In the genomic region with DNA sequence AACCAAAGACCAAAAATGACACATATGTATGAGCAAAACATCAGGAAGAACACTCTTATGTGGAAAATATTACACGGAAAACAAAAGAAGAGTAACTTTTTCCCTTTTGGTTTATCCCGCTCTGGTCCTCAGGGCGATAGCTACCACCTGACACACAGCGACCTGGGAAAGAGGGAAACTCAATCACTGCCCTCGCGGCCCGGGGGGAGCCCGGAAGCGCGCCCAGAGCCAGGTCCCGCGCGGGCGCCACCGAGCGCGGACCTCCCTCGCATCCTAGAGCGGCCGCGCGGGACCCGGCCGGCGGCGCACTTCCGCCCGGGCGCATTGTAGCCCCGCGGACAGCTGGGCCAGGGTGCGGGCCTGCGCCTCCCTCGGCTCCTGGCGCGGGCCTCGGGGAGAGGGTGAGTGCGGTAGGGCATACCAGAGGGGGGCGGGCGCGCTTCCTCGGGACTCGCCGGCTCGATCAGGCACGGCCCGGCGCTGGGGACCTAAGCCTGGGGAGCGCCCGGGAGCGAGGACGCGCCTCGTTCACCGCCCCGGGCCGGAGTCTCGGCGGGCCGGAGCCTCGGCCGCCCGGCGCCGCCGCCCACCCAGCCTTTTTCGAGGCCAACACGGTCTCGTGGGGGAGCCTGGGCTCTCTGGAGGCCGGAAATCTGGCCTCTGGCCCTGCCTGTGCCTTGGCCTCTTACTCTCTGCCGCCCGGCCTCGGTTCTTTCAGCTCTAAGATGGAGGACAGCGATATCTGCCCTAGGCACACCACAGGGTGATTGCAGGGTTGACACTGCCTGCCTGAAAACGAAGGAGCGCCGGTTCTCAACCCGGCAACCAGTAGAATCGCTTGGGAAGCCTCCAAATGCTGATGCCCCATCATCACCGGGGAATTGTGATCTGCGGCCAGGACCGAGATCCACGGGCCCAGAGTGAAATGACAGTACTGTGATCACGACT, we compare ENCODE assay signal across 1 cellular context.
TF ChIP-seq lines count a peak whose summit lies in the region.

A gene with protein sequence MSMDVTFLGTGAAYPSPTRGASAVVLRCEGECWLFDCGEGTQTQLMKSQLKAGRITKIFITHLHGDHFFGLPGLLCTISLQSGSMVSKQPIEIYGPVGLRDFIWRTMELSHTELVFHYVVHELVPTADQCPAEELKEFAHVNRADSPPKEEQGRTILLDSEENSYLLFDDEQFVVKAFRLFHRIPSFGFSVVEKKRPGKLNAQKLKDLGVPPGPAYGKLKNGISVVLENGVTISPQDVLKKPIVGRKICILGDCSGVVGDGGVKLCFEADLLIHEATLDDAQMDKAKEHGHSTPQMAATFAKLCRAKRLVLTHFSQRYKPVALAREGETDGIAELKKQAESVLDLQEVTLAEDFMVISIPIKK (plus strand): TSS at position 327 of the 948 bp plus-strand sequence. CDS start 6,365 bp downstream, outside the sequence.

TF ChIP-seq in K562, 482 proteins besides CTCF, POLR2A, EP300 and RAD21 (continued from another document and continues in another):
- TF ChIP-seq, protein P1, sequence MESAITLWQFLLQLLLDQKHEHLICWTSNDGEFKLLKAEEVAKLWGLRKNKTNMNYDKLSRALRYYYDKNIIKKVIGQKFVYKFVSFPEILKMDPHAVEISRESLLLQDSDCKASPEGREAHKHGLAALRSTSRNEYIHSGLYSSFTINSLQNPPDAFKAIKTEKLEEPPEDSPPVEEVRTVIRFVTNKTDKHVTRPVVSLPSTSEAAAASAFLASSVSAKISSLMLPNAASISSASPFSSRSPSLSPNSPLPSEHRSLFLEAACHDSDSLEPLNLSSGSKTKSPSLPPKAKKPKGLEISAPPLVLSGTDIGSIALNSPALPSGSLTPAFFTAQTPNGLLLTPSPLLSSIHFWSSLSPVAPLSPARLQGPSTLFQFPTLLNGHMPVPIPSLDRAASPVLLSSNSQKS (CRISPR knock-in tag; IDR thresholded peaks at IDR 0.05) = no peak
- TF ChIP-seq, protein P2, sequence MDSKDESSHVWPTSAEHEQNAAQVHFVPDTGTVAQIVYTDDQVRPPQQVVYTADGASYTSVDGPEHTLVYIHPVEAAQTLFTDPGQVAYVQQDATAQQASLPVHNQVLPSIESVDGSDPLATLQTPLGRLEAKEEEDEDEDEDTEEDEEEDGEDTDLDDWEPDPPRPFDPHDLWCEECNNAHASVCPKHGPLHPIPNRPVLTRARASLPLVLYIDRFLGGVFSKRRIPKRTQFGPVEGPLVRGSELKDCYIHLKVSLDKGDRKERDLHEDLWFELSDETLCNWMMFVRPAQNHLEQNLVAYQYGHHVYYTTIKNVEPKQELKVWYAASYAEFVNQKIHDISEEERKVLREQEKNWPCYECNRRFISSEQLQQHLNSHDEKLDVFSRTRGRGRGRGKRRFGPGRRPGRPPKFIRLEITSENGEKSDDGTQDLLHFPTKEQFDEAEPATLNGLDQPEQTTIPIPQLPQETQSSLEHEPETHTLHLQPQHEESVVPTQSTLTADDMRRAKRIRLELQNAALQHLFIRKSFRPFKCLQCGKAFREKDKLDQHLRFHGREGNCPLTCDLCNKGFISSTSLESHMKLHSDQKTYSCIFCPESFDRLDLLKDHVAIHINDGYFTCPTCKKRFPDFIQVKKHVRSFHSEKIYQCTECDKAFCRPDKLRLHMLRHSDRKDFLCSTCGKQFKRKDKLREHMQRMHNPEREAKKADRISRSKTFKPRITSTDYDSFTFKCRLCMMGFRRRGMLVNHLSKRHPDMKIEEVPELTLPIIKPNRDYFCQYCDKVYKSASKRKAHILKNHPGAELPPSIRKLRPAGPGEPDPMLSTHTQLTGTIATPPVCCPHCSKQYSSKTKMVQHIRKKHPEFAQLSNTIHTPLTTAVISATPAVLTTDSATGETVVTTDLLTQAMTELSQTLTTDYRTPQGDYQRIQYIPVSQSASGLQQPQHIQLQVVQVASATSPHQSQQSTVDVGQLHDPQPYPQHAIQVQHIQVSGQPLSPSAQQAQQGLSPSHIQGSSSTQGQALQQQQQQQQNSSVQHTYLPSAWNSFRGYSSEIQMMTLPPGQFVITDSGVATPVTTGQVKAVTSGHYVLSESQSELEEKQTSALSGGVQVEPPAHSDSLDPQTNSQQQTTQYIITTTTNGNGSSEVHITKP (IDR thresholded peaks at IDR 0.05; ENCODE audit: partially characterized antibody) = no peak
- TF ChIP-seq ARID2 (IDR thresholded peaks at IDR 0.05) = no peak
- no peak for TF ChIP-seq ATF1 (CRISPR knock-in tag; IDR thresholded peaks at IDR 0.05)
- TF ChIP-seq ATF1 (tag; IDR thresholded peaks at IDR 0.05) = peak; percentile 58; the same call in 1 of the 2 replicates
- TF ChIP-seq CBX1 (IDR thresholded peaks at IDR 0.05; ENCODE audit: low read depth) = peak; percentile 60; the same call in 1 of the 2 replicates
- peak; percentile 96 for TF ChIP-seq RBFOX2 (IDR thresholded peaks at IDR 0.05; ENCODE audit: low read depth, low read length)
- TF ChIP-seq ELF4 (CRISPR knock-in tag; IDR thresholded peaks at IDR 0.05) = no peak
- TF ChIP-seq STAT5B (CRISPR knock-in tag; IDR thresholded peaks at IDR 0.05) = no peak
- peak; percentile 72 for TF ChIP-seq POLR2AphosphoS5 (IDR thresholded peaks at IDR 0.05; ENCODE audit: control insufficient read depth, insufficient read depth, low read depth, low read length)
- peak; percentile 74 for TF ChIP-seq HCFC1 (IDR thresholded peaks at IDR 0.05; ENCODE audit: low read depth, low read length)
- TF ChIP-seq SIN3B (IDR thresholded peaks at IDR 0.05; ENCODE audit: low read depth) = peak; percentile 69
- TF ChIP-seq U2AF1 (optimal IDR thresholded peaks at IDR 0.05; ENCODE audit: low read depth, low read length) = peak; percentile 51
- peak; percentile 14; the same call in 1 of the 2 replicates for TF ChIP-seq ERF (CRISPR knock-in tag; IDR thresholded peaks at IDR 0.05)
- no peak for TF ChIP-seq TCF7 (IDR thresholded peaks at IDR 0.05; ENCODE audit: borderline replicate concordance)
- TF ChIP-seq, protein P3, sequence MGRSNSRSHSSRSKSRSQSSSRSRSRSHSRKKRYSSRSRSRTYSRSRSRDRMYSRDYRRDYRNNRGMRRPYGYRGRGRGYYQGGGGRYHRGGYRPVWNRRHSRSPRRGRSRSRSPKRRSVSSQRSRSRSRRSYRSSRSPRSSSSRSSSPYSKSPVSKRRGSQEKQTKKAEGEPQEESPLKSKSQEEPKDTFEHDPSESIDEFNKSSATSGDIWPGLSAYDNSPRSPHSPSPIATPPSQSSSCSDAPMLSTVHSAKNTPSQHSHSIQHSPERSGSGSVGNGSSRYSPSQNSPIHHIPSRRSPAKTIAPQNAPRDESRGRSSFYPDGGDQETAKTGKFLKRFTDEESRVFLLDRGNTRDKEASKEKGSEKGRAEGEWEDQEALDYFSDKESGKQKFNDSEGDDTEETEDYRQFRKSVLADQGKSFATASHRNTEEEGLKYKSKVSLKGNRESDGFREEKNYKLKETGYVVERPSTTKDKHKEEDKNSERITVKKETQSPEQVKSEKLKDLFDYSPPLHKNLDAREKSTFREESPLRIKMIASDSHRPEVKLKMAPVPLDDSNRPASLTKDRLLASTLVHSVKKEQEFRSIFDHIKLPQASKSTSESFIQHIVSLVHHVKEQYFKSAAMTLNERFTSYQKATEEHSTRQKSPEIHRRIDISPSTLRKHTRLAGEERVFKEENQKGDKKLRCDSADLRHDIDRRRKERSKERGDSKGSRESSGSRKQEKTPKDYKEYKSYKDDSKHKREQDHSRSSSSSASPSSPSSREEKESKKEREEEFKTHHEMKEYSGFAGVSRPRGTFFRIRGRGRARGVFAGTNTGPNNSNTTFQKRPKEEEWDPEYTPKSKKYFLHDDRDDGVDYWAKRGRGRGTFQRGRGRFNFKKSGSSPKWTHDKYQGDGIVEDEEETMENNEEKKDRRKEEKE (IDR thresholded peaks at IDR 0.05; ENCODE audit: borderline replicate concordance in 1 of 2, control insufficient read depth in 1 of 2, low read depth in 2 of 2, low read length in 1 of 2) = peak in 1 of 2 experiments; percentile 49; a peak in 1 of 4 replicates
- TF ChIP-seq DIDO1 (tag; IDR thresholded peaks at IDR 0.05; ENCODE audit: low read depth) = no peak
- no peak for TF ChIP-seq ZBTB17 (CRISPR knock-in tag; IDR thresholded peaks at IDR 0.05)
- no peak for TF ChIP-seq RUNX1 (IDR thresholded peaks at IDR 0.05; ENCODE audit: low read depth)
- no peak for TF ChIP-seq SMAD3 (CRISPR knock-in tag; conservative IDR thresholded peaks at IDR 0.05)
- no peak for TF ChIP-seq HOXB6 (CRISPR knock-in tag; IDR thresholded peaks at IDR 0.05; ENCODE audit: borderline replicate concordance)
- TF ChIP-seq KLF1 (tag; IDR thresholded peaks at IDR 0.05) = peak; percentile 69
- no peak for TF ChIP-seq SRSF1 (IDR thresholded peaks at IDR 0.05; ENCODE audit: low read depth, low read length)
- peak; percentile 61 for TF ChIP-seq POLR2H (tag; IDR thresholded peaks at IDR 0.05; ENCODE audit: low read depth)
- TF ChIP-seq ZFPM2 (CRISPR knock-in tag; IDR thresholded peaks at IDR 0.05) = 0 out of 2 replicates have a peak, but pooled peaks have one; percentile 22
- 0 out of 2 replicates have a peak, but pooled peaks have one; percentile 32 for TF ChIP-seq ZNF232 (CRISPR knock-in tag; IDR thresholded peaks at IDR 0.05)
- no peak for TF ChIP-seq POU5F1 (IDR thresholded peaks at IDR 0.05; ENCODE audit: borderline replicate concordance, low read depth, low read length, partially characterized antibody)
- peak; percentile 92 for TF ChIP-seq ZFX (CRISPR knock-in tag; IDR thresholded peaks at IDR 0.05)
- TF ChIP-seq FOSL1 (tag; conservative IDR thresholded peaks at IDR 0.05) = peak; percentile 33; the same call in 1 of the 2 replicates
- peak in 1 of 2 experiments; percentile 56; a peak in 1 of 4 replicates for TF ChIP-seq SIN3A (IDR thresholded peaks at IDR 0.05; ENCODE audit: borderline replicate concordance in 2 of 2, control insufficient read depth in 1 of 2, low read depth in 2 of 2, low read length in 2 of 2)
- peak; percentile 67 for TF ChIP-seq CREM (IDR thresholded peaks at IDR 0.05; ENCODE audit: low read depth)
- TF ChIP-seq, protein P4, sequence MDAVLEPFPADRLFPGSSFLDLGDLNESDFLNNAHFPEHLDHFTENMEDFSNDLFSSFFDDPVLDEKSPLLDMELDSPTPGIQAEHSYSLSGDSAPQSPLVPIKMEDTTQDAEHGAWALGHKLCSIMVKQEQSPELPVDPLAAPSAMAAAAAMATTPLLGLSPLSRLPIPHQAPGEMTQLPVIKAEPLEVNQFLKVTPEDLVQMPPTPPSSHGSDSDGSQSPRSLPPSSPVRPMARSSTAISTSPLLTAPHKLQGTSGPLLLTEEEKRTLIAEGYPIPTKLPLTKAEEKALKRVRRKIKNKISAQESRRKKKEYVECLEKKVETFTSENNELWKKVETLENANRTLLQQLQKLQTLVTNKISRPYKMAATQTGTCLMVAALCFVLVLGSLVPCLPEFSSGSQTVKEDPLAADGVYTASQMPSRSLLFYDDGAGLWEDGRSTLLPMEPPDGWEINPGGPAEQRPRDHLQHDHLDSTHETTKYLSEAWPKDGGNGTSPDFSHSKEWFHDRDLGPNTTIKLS (IDR thresholded peaks at IDR 0.05; ENCODE audit: borderline replicate concordance, low read depth) = peak; percentile 64; the same call in 1 of the 2 replicates
- TF ChIP-seq TAF1 (IDR thresholded peaks at IDR 0.05; ENCODE audit: control insufficient read depth, extremely low read depth, insufficient read depth, low read length, severe bottlenecking) = peak; percentile 89
- TF ChIP-seq ZNF668 (CRISPR knock-in tag; IDR thresholded peaks at IDR 0.05) = no peak
- TF ChIP-seq, protein P5, sequence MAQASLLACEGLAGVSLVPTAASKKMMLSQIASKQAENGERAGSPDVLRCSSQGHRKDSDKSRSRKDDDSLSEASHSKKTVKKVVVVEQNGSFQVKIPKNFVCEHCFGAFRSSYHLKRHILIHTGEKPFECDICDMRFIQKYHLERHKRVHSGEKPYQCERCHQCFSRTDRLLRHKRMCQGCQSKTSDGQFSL (CRISPR knock-in tag; IDR thresholded peaks at IDR 0.05) = no peak
- TF ChIP-seq, protein P5 (tag; IDR thresholded peaks at IDR 0.05) = peak in 1 of 2 experiments; percentile 70; a peak in 2 of 4 replicates
- TF ChIP-seq, protein P6, sequence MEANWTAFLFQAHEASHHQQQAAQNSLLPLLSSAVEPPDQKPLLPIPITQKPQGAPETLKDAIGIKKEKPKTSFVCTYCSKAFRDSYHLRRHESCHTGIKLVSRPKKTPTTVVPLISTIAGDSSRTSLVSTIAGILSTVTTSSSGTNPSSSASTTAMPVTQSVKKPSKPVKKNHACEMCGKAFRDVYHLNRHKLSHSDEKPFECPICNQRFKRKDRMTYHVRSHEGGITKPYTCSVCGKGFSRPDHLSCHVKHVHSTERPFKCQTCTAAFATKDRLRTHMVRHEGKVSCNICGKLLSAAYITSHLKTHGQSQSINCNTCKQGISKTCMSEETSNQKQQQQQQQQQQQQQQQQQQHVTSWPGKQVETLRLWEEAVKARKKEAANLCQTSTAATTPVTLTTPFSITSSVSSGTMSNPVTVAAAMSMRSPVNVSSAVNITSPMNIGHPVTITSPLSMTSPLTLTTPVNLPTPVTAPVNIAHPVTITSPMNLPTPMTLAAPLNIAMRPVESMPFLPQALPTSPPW (CRISPR knock-in tag; IDR thresholded peaks at IDR 0.05) = peak; percentile 86
- no peak for TF ChIP-seq ZNF253 (CRISPR knock-in tag; conservative IDR thresholded peaks at IDR 0.05)
- TF ChIP-seq, protein P7, sequence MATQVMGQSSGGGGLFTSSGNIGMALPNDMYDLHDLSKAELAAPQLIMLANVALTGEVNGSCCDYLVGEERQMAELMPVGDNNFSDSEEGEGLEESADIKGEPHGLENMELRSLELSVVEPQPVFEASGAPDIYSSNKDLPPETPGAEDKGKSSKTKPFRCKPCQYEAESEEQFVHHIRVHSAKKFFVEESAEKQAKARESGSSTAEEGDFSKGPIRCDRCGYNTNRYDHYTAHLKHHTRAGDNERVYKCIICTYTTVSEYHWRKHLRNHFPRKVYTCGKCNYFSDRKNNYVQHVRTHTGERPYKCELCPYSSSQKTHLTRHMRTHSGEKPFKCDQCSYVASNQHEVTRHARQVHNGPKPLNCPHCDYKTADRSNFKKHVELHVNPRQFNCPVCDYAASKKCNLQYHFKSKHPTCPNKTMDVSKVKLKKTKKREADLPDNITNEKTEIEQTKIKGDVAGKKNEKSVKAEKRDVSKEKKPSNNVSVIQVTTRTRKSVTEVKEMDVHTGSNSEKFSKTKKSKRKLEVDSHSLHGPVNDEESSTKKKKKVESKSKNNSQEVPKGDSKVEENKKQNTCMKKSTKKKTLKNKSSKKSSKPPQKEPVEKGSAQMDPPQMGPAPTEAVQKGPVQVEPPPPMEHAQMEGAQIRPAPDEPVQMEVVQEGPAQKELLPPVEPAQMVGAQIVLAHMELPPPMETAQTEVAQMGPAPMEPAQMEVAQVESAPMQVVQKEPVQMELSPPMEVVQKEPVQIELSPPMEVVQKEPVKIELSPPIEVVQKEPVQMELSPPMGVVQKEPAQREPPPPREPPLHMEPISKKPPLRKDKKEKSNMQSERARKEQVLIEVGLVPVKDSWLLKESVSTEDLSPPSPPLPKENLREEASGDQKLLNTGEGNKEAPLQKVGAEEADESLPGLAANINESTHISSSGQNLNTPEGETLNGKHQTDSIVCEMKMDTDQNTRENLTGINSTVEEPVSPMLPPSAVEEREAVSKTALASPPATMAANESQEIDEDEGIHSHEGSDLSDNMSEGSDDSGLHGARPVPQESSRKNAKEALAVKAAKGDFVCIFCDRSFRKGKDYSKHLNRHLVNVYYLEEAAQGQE (CRISPR knock-in tag; IDR thresholded peaks at IDR 0.05; ENCODE audit: low read depth) = 0 out of 2 replicates have a peak, but pooled peaks have one; percentile 27
- TF ChIP-seq SMAD4 (CRISPR knock-in tag; conservative IDR thresholded peaks at IDR 0.05) = 0 out of 2 replicates have a peak, but pooled peaks have one; percentile 19
- peak; percentile 53 for TF ChIP-seq POLR2B (IDR thresholded peaks at IDR 0.05; ENCODE audit: low read depth, partially characterized antibody)
- peak; percentile 85 for TF ChIP-seq KDM5B (IDR thresholded peaks at IDR 0.05; ENCODE audit: insufficient replicate concordance, low read depth, low read length)
- no peak for TF ChIP-seq ZNF217 (CRISPR knock-in tag; IDR thresholded peaks at IDR 0.05)
